10 cellular contexts compared by ENCODE assay signal in the genomic region with DNA sequence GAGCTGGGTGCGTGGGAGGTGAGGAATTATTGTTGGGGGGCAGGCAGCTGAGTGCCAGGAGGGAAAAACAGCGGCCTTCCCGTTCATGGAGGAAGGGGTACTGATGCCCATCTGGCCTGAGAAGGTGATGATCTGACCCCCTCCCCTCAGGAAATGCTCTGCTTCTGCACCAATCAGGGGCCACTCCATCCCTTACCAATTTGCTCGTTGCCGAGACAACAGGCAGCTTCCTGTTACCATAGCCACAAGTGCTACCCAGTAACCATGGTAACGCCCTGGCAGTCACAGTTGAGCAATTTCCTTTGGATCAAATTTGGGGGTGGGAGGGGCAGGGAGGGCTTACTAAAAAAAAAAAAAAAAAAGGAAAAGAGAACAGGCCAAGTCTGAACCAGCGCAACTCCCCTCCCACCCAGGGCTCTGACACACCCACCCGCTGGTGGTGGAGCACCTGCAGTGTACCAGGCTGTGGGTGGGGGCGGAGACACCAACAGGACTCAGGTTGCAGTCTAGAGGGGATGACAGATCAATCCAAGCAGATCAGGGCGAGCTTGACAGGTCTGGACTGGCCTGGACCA. TPM values are rescaled to one million over a fixed set of nuclear protein-coding genes. Genes with fewer than 3 reads are reported as not detected.
A peak's percentile ranks its signal among the peaks of the same experiment; 100 is the strongest.
DNase-seq lines count a peak whose midpoint lies in the region; ATAC-seq and TF ChIP-seq lines count a peak whose summit lies in the region.
"Had no signal": no experiment of that assay in that cellular context is flagged by ENCODE, and none has a peak within 500 bp of the region (broad histone marks: within the 10 kb centered on the region; RNA-seq: fewer than 3 reads in every experiment).

No MANE protein-coding gene starts in this region.

- TF ChIP-seq CTCF in glutamatergic neuron (IDR thresholded peaks at IDR 0.05; ENCODE audit: partially characterized antibody, unreplicated experiment), result no peak
- no peak for TF ChIP-seq CTCF in gastrocnemius medialis (IDR thresholded peaks at IDR 0.05 in 4 of 5, conservative IDR thresholded peaks at IDR 0.05 in 1 of 5)

- peaks cover 10% of the 10 kb centered on the region for H3K27me3 Mint-ChIP-seq in glutamatergic neuron (ENCODE audit: unreplicated experiment)
- H3K27me3 Mint-ChIP-seq: activated naive CD4-positive, alpha-beta T cell treated with anti-CD3 and anti-CD28 coated beads, Interleukin-2, amount 50 U/mL, for 24 hours had no signal

- peaks cover 10% of the 10 kb centered on the region for H3K4me1 Mint-ChIP-seq in glutamatergic neuron (ENCODE audit: low read depth, unreplicated experiment)

- no peaks in the 10 kb centered on the region for H3K36me3 ChIP-seq in gastrocnemius medialis

- H3K36me3 Mint-ChIP-seq in glutamatergic neuron (ENCODE audit: unreplicated experiment), result peaks cover 3% of the 10 kb centered on the region

- no peaks in the 10 kb centered on the region for H3K4me1 ChIP-seq in gastrocnemius medialis

- no peaks in the 10 kb centered on the region for H3K9me3 Mint-ChIP-seq in glutamatergic neuron (ENCODE audit: unreplicated experiment)
- H3K9me3 Mint-ChIP-seq: activated naive CD4-positive, alpha-beta T cell treated with anti-CD3 and anti-CD28 coated beads, Interleukin-2, amount 50 U/mL, for 24 hours had no signal

- intact Hi-C loops in gastrocnemius medialis (cut with DNase I; ENCODE audit: low total_unique reads), result no loop called here

- ATAC-seq in gastrocnemius medialis (no peak), HG03175 (IDR thresholded peaks at IDR 0.05; ENCODE audit: unreplicated experiment) (no peak)

- H3K9me3 ChIP-seq in gastrocnemius medialis, result no peaks in the 10 kb centered on the region

- in situ Hi-C loops in gastrocnemius medialis (cut with MboI; ENCODE audit: low sequenced_read_pairs in 4 of 4), result no loop called here

- no peaks in the 10 kb centered on the region for H3K27me3 ChIP-seq in gastrocnemius medialis

- no peak overlapping the region for H3K4me3 Mint-ChIP-seq in glutamatergic neuron (ENCODE audit: unreplicated experiment)
- H3K4me3 Mint-ChIP-seq: activated naive CD4-positive, alpha-beta T cell treated with anti-CD3 and anti-CD28 coated beads, Interleukin-2, amount 50 U/mL, for 24 hours had no signal

- DNase-seq in EH (ENCODE audit: low read depth) (peak; percentile 62), NCI-H2196 treated with DMSO at 0.1 percent for 48 hours (lab: John Stamatoyannopoulos, UW; ENCODE audit: unreplicated experiment) (peak; percentile 13), activated T-cell treated with anti-CD3 and anti-CD28 coated beads for 4 hours (peak; percentile 21), glutamatergic neuron (peak; percentile 38), NCI-H2029 treated with DMSO at 0.1 percent for 48 hours (lab: John Stamatoyannopoulos, UW) (no peak), gastrocnemius medialis (no peak)
- DNase-seq in effector CD8-positive, alpha-beta T cell (lab: John Stamatoyannopoulos, UW), result no peak

- TF ChIP-seq POLR2A in gastrocnemius medialis (IDR thresholded peaks at IDR 0.05), result no peak

- no peak overlapping the region for H3K27ac ChIP-seq in gastrocnemius medialis
- H3K27ac ChIP-seq: skin epidermis had no signal

- H3K4me3 ChIP-seq in gastrocnemius medialis, result no peak overlapping the region
- H3K4me3 ChIP-seq: skin epidermis had no signal

- H3K27ac Mint-ChIP-seq in glutamatergic neuron (ENCODE audit: unreplicated experiment), result peak overlapping the region; percentile 62
- H3K27ac Mint-ChIP-seq: activated naive CD4-positive, alpha-beta T cell treated with anti-CD3 and anti-CD28 coated beads, Interleukin-2, amount 50 U/mL, for 24 hours had no signal

RNA-seq across cellular contexts. Expression of a gene that starts 13.7 kb away (rescaled TPM):
- 4.1 TPM for total RNA-seq in glutamatergic neuron (ENCODE audit: unreplicated experiment)
- 1 to 10 TPM in 1 of 4 donors, under 1 TPM in 2, not detected in 1; 0.13 to 2.4 (median 0.49) TPM for total RNA-seq in gastrocnemius medialis

RNA-seq across cellular contexts. Expression of a gene that starts 33.9 kb away (rescaled TPM):
- total RNA-seq in glutamatergic neuron (ENCODE audit: unreplicated experiment), result 193 TPM
- total RNA-seq in gastrocnemius medialis, result 10 to 100 TPM; 51.7 to 84.7 (median 66.9) TPM

Comparison
In these comparisons a context has a peak if more than half of its experiments do, and no peak if none do; other contexts are left out.
1. DNase-seq: peak in EH (single experiment), NCI-H2196 treated with DMSO at 0.1 percent for 48 hours (single experiment), activated T-cell treated with anti-CD3 and anti-CD28 coated beads for 4 hours (single experiment) and glutamatergic neuron (single experiment); none in effector CD8-positive, alpha-beta T cell (single experiment), NCI-H2029 treated with DMSO at 0.1 percent for 48 hours (single experiment) and gastrocnemius medialis (0 of 2).